ENCODE assay signal across 8 cellular contexts in genomic region chr2:238263204-238264071, GRCh38. TPM values are rescaled to one million over a fixed set of nuclear protein-coding genes. Genes with fewer than 3 reads are reported as not detected.
DNase-seq lines count a peak whose midpoint lies in the region; ATAC-seq, FAIRE-seq and TF ChIP-seq lines count a peak whose summit lies in the region.

No MANE protein-coding gene starts in this region.

- H3K36me3 ChIP-seq in kidney (ENCODE audit: control insufficient read depth in 1 of 2, insufficient read depth in 2 of 2, low read length in 2 of 2): peaks cover 20 to 55% of the 10 kb centered on the region in 2 donors

- intact Hi-C loops in kidney (cut with DNase I): loop anchor here (10.0 kb wide), 1 partner anchor 399 kb away; no protein-coding TSS in a partner anchor

- no peaks in the 10 kb centered on the region for H3K9me3 ChIP-seq in kidney (ENCODE audit: control insufficient read depth in 1 of 2, low read length in 2 of 2)

- H3K4me3 ChIP-seq in WI38 (ENCODE audit: low read depth, low read length) (no peak overlapping the region), kidney (ENCODE audit: low read length in 2 of 2) (no peak overlapping the region)

- FAIRE-seq in GM18507 (lab: Jason Lieb, UNC) (peak; percentile 78), kidney (lab: Jason Lieb, UNC) (peak; percentile 39)

- DNase-seq in ACHN (peak; percentile 94), GM18507 (ENCODE audit: extremely low spot score, insufficient read length, low read depth) (peak; percentile 40), NCI-H2171 treated with DMSO at 0.1 percent for 48 hours (lab: John Stamatoyannopoulos, UW) (peak; percentile 67), kidney (peak; percentile 96)
- peak; percentile 60 for DNase-seq in central memory CD4-positive, alpha-beta T cell
- peak; percentile 81 for DNase-seq in stimulated activated CD4-positive, alpha-beta T cell treated with anti-CD3 and anti-CD28 coated beads, Interleukin-15, amount 100 ng/mL, for 24 hours

- in situ Hi-C loops in ACHN (cut with HindIII; ENCODE audit: low pct_ligation_motif_present, low pct_unique_long_range_greater_than_20kb, low sequenced_read_pairs): no loop called here

- peak overlapping the region in 1 of 2 donors; percentile 8 for H3K27ac ChIP-seq in kidney (ENCODE audit: low read depth in 2 of 2, low read length in 2 of 2)

- H3K9ac ChIP-seq in kidney (ENCODE audit: low read length in 2 of 2): no peak overlapping the region

- TF ChIP-seq CTCF in WI38 (IDR thresholded peaks at IDR 0.05; ENCODE audit: low read depth, low read length): peak; percentile 67
- peak; percentile 87 for TF ChIP-seq CTCF in kidney (IDR thresholded peaks at IDR 0.05; ENCODE audit: borderline replicate concordance, extremely low read depth, insufficient read depth)

- H3K4me1 ChIP-seq in kidney (ENCODE audit: control insufficient read depth in 1 of 2, insufficient read depth in 1 of 2, low read depth in 1 of 2, low read length in 2 of 2): peaks cover 14 to 25% of the 10 kb centered on the region in 2 donors

- no peak for ATAC-seq in HG03045 (IDR thresholded peaks at IDR 0.05; ENCODE audit: unreplicated experiment)

RNA-seq across cellular contexts. Expression of gene HES6, which starts 23.6 kb away (rescaled TPM):
- total RNA-seq in kidney: 5.2 TPM
- 5.5 TPM for polyA plus RNA-seq in kidney (ENCODE audit: insufficient read depth, low read depth, low replicate concordance)

RNA-seq across cellular contexts. Expression of gene PER2, which starts 25.0 kb away (rescaled TPM):
- total RNA-seq in kidney: 28.4 TPM
- 1.8 TPM for polyA plus RNA-seq in kidney (ENCODE audit: insufficient read depth, low read depth, low replicate concordance)

RNA-seq across cellular contexts. Expression of gene TRAF3IP1, which starts 56.9 kb away (rescaled TPM):
- total RNA-seq in kidney: 24.2 TPM
- 6.4 TPM for polyA plus RNA-seq in kidney (ENCODE audit: insufficient read depth, low read depth, low replicate concordance)

RNA-seq across cellular contexts. Expression of gene ILKAP, which starts 59.9 kb away (rescaled TPM):
- 47.7 TPM for total RNA-seq in kidney
- 38.4 TPM for polyA plus RNA-seq in kidney (ENCODE audit: insufficient read depth, low read depth, low replicate concordance)

Comparison
In these comparisons a context has a peak if more than half of its experiments do, and no peak if none do; other contexts are left out.
1. DNase-seq: peak in every context shown above with its lines; median percentile 96 in kidney; 94 in ACHN; 81 in stimulated activated CD4-positive, alpha-beta T cell treated with anti-CD3 and anti-CD28 coated beads, Interleukin-15, amount 100 ng/mL, for 24 hours; 67 in NCI-H2171 treated with DMSO at 0.1 percent for 48 hours; 60 in central memory CD4-positive, alpha-beta T cell; 40 in GM18507.